ENCODE assay signal across 20 cellular contexts in the genomic region with DNA sequence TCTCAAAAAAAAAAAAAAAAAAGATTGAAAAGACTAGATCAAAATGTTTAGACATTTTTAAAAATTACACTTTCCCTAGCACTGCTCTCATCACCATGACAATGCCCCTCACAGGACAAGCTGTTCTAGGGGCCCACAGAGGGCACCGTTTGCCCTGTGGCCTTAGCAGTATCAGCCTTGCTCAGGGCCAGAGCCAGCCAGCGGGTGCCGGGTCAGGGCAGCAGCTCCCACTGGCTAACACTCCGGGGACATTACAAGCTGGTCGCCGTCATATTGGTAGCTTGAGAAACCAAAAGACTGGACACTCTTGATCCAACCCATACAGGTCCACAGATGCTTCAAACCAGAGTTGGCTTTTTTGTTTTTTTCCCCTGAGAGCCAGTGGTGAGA. TPM values are rescaled to one million over a fixed set of nuclear protein-coding genes. Genes with fewer than 3 reads are reported as not detected.
DNase-seq lines count a peak whose midpoint lies in the region; ATAC-seq and TF ChIP-seq lines count a peak whose summit lies in the region.
"Had no signal": no experiment of that assay in that cellular context is flagged by ENCODE, and none has a peak within 500 bp of the region (broad histone marks: within the 10 kb centered on the region; RNA-seq: fewer than 3 reads in every experiment).

No MANE protein-coding gene starts in this region.

- TF ChIP-seq CTCF in chondrocyte (IDR thresholded peaks at IDR 0.05) (no peak), right lobe of liver (IDR thresholded peaks at IDR 0.05) (no peak), stomach (IDR thresholded peaks at IDR 0.05) (no peak)

- H3K4me1 Mint-ChIP-seq in activated T-cell treated with anti-CD3 and anti-CD28 coated beads, Interleukin-2, amount 50 U/mL, for 24 hours (ENCODE audit: low read depth), result peaks cover 16% of the 10 kb centered on the region
- peaks cover 10% of the 10 kb centered on the region for H3K4me1 Mint-ChIP-seq in activated T-cell treated with anti-CD3 and anti-CD28 coated beads, Interleukin-2, amount 50 U/mL, for 4 hours (ENCODE audit: low read depth)
- peaks cover 19% of the 10 kb centered on the region for H3K4me1 Mint-ChIP-seq in chondrocyte (ENCODE audit: low read depth)

- 28% methylated on average over 6 of the region's 6 CpGs for WGBS in right lobe of liver (ENCODE audit: insufficient coverage, low coverage, low lambda C conversion rate, missing lambda C conversion rate)
- WGBS in stomach, 5 donors, result 74 to 90% (median 87%) methylated on average over 6 of the region's 6 CpGs

- H3K4me3 ChIP-seq in right lobe of liver (no peak overlapping the region), stomach (no peak overlapping the region)
- H3K4me3 ChIP-seq: ovary had no signal

- H3K4me3 Mint-ChIP-seq in activated T-cell treated with anti-CD3 and anti-CD28 coated beads, Interleukin-2, amount 50 U/mL, for 24 hours, result no peak overlapping the region
- no peak overlapping the region for H3K4me3 Mint-ChIP-seq in activated T-cell treated with anti-CD3 and anti-CD28 coated beads, Interleukin-2, amount 50 U/mL, for 4 hours
- H3K4me3 Mint-ChIP-seq in chondrocyte (ENCODE audit: unreplicated experiment), result no peak overlapping the region
- H3K4me3 Mint-ChIP-seq: CD4-positive, alpha-beta T cell had no signal

- no peak for TF ChIP-seq EP300 in stomach (IDR thresholded peaks at IDR 0.05)

- H3K9me3 ChIP-seq in right lobe of liver (no peaks in the 10 kb centered on the region), stomach (no peaks in the 10 kb centered on the region)
- H3K9me3 ChIP-seq: ovary had no signal

- H3K9me3 Mint-ChIP-seq in activated T-cell treated with anti-CD3 and anti-CD28 coated beads, Interleukin-2, amount 50 U/mL, for 24 hours, result no peaks in the 10 kb centered on the region
- H3K9me3 Mint-ChIP-seq in activated T-cell treated with anti-CD3 and anti-CD28 coated beads, Interleukin-2, amount 50 U/mL, for 4 hours, result no peaks in the 10 kb centered on the region
- no peaks in the 10 kb centered on the region for H3K9me3 Mint-ChIP-seq in chondrocyte (ENCODE audit: low read depth)
- H3K9me3 Mint-ChIP-seq: CD4-positive, alpha-beta T cell had no signal

- ATAC-seq in activated T-cell treated with anti-CD3 and anti-CD28 coated beads, Interleukin-2, amount 50 U/mL, for 4 hours, result no peak
- peak in 3 of 4 donors; percentile 5 to 23 (median 21) for ATAC-seq in right lobe of liver
- ATAC-seq: PC-3 had no signal

- H3K27ac Mint-ChIP-seq in activated T-cell treated with anti-CD3 and anti-CD28 coated beads, Interleukin-2, amount 50 U/mL, for 24 hours, result peak overlapping the region; percentile 64
- H3K27ac Mint-ChIP-seq in chondrocyte (ENCODE audit: unreplicated experiment), result peak overlapping the region; percentile 71
- H3K27ac Mint-ChIP-seq: CD4-positive, alpha-beta T cell had no signal

- no peaks in the 10 kb centered on the region for H3K27me3 ChIP-seq in right lobe of liver
- H3K27me3 ChIP-seq in stomach, result no peaks in the 10 kb centered on the region
- H3K27me3 ChIP-seq: ovary had no signal

- no peak for DNase-seq in activated T-cell treated with anti-CD3 and anti-CD28 coated beads, Interleukin-2, amount 50 U/mL, for 24 hours
- no peak for DNase-seq in activated T-cell treated with anti-CD3 and anti-CD28 coated beads, Interleukin-2, amount 50 U/mL, for 4 hours
- DNase-seq in chondrocyte (ENCODE audit: low spot score) (no peak), right lobe of liver (no peak), stomach (no peak), substantia nigra (lab: John Stamatoyannopoulos, UW) (no peak), NCI-H345 (lab: John Stamatoyannopoulos, UW) (no peak), GF-D8 (lab: John Stamatoyannopoulos, UW) (no peak)
- DNase-seq: ACHN; CD4-positive, alpha-beta T cell; cortex of kidney; islet precursor cell; NCI-H748 treated with DMSO at 0.1 percent for 48 hours; ovary; PC-3 had no signal

- peaks cover 84% of the 10 kb centered on the region for H3K36me3 Mint-ChIP-seq in activated T-cell treated with anti-CD3 and anti-CD28 coated beads, Interleukin-2, amount 50 U/mL, for 24 hours (ENCODE audit: low read depth)
- peaks cover 15% of the 10 kb centered on the region for H3K36me3 Mint-ChIP-seq in activated T-cell treated with anti-CD3 and anti-CD28 coated beads, Interleukin-2, amount 50 U/mL, for 4 hours (ENCODE audit: insufficient read depth)
- peaks cover 33% of the 10 kb centered on the region for H3K36me3 Mint-ChIP-seq in chondrocyte (ENCODE audit: low read depth)

- TF ChIP-seq POLR2A in right lobe of liver (IDR thresholded peaks at IDR 0.05), result no peak
- no peak for TF ChIP-seq POLR2A in stomach (IDR thresholded peaks at IDR 0.05)

- intact Hi-C loops in right lobe of liver (cut with DNase I), result loop anchor here in 1 of 2 donors (10.0 kb wide), 1 partner anchor 89 kb away; a partner anchor contains a TSS
- intact Hi-C loops in stomach (cut with DNase I; ENCODE audit: low total_unique reads), result no loop called here

- H3K4me1 ChIP-seq in right lobe of liver (peaks cover 0 to 25% (median 0%) of the 10 kb centered on the region in 4 donors), stomach (peaks cover 5 to 64% (median 41%) of the 10 kb centered on the region in 4 donors)

- peaks cover 0 to 83% (median 45%) of the 10 kb centered on the region in 4 donors for H3K36me3 ChIP-seq in right lobe of liver
- peaks cover 91 to 100% (median 98%) of the 10 kb centered on the region in 4 donors for H3K36me3 ChIP-seq in stomach

- H3K27ac ChIP-seq in right lobe of liver, result peak overlapping the region in 2 of 3 donors; percentile 25 to 40
- H3K27ac ChIP-seq in stomach, result peak overlapping the region in 4 of 5 donors; percentile 29 to 81 (median 39)
- no peak overlapping the region for H3K27ac ChIP-seq in substantia nigra (ENCODE audit: low read depth, low read length, poor library complexity, severe bottlenecking)
- H3K27ac ChIP-seq: epithelial cell of prostate, ovary had no signal

- H3K27me3 Mint-ChIP-seq in activated T-cell treated with anti-CD3 and anti-CD28 coated beads, Interleukin-2, amount 50 U/mL, for 24 hours, result no peaks in the 10 kb centered on the region
- no peaks in the 10 kb centered on the region for H3K27me3 Mint-ChIP-seq in activated T-cell treated with anti-CD3 and anti-CD28 coated beads, Interleukin-2, amount 50 U/mL, for 4 hours (ENCODE audit: low read depth)
- no peaks in the 10 kb centered on the region for H3K27me3 Mint-ChIP-seq in chondrocyte (ENCODE audit: low read depth)
- H3K27me3 Mint-ChIP-seq: CD4-positive, alpha-beta T cell had no signal

RNA-seq across cellular contexts. Expression of a gene that starts 18.0 kb away (rescaled TPM):
- 1 to 10 TPM in 2 of 3 donors, under 1 TPM in 1; 0.99 to 1.1 (median 1.0) TPM for total RNA-seq in activated T-cell treated with anti-CD3 and anti-CD28 coated beads, Interleukin-2, amount 50 U/mL, for 4 hours
- 0.40 to 0.44 TPM (median 0.44 TPM) in 3 replicates for total RNA-seq in chondrocyte
- 10 to 100 TPM in 3 of 6 experiments, 1 to 10 TPM in 3; 2.2 to 45.3 (median 16.3) TPM for total RNA-seq in right lobe of liver
- total RNA-seq in stomach, result 10 to 100 TPM in 1 of 5 donors, 1 to 10 TPM in 4; 1.2 to 33.3 (median 4.8) TPM
- 10 to 100 TPM in 2 of 3 donors, 1 to 10 TPM in 1; 3.4 to 16.9 (median 16.3) TPM for polyA plus RNA-seq in stomach
- total RNA-seq: Daoy had no signal

RNA-seq across cellular contexts. Expression of a gene that starts 47.0 kb away (rescaled TPM):
- total RNA-seq in activated T-cell treated with anti-CD3 and anti-CD28 coated beads, Interleukin-2, amount 50 U/mL, for 4 hours, result not detected
- total RNA-seq in chondrocyte (not detected in 3 replicates), right lobe of liver (not detected), stomach (1 to 10 TPM in 1 of 5 donors, not detected in 4; 2.0 TPM)
- polyA plus RNA-seq in stomach, result 1,000 to 10,000 TPM in 1 of 3 donors, 1 to 10 TPM in 1, not detected in 1; 1.7 to 1,381 TPM
- total RNA-seq: aorta; CD4-positive, alpha-beta T cell; Daoy; mucosa of gallbladder; PC-3; ureter had no signal
- polyA plus RNA-seq: aorta had no signal

Comparison
In these comparisons a context has a peak if more than half of its experiments do, and no peak if none do; other contexts are left out.
1. ATAC-seq: peak in right lobe of liver (3 of 4); none in activated T-cell treated with anti-CD3 and anti-CD28 coated beads, Interleukin-2, amount 50 U/mL, for 4 hours (0 of 2).